8 cellular contexts compared by ENCODE assay signal in genomic region chr3:39146611-39147373, GRCh38. TPM values are rescaled to one million over a fixed set of nuclear protein-coding genes. Genes with fewer than 3 reads are reported as not detected.
DNase-seq lines count a peak whose midpoint lies in the region; ATAC-seq and TF ChIP-seq lines count a peak whose summit lies in the region.

No MANE protein-coding gene starts in this region.

- TF ChIP-seq CTCF in CD8-positive, alpha-beta T cell (IDR thresholded peaks at IDR 0.05), result no peak
- peak in 1 of 6 experiments; percentile 3 for TF ChIP-seq CTCF in adrenal gland (IDR thresholded peaks at IDR 0.05)

- H3K4me3 ChIP-seq in CD8-positive, alpha-beta T cell (ENCODE audit: low read depth, low read length), result peak overlapping the region; percentile 55
- peak overlapping the region in 1 of 4 donors; percentile 17 for H3K4me3 ChIP-seq in adrenal gland
- peak overlapping the region; percentile 55 for H3K4me3 ChIP-seq in skeletal muscle satellite cell (ENCODE audit: low read length)
- no peak overlapping the region for H3K4me3 ChIP-seq in HAP-1

- H3K9ac ChIP-seq in skeletal muscle satellite cell (ENCODE audit: low read depth, low read length), result peak overlapping the region; percentile 68

- peak overlapping the region; percentile 98 for H3K27ac Mint-ChIP-seq in CD8-positive, alpha-beta T cell

- in situ Hi-C loops in HAP-1 (cut with MboI; ENCODE audit: low sequenced_read_pairs), result no loop called here

- H3K9me3 ChIP-seq in CD8-positive, alpha-beta T cell (ENCODE audit: low read length), result no peaks in the 10 kb centered on the region
- H3K9me3 ChIP-seq in adrenal gland (replicated peaks in 1 of 3) (no peaks in the 10 kb centered on the region), skeletal muscle satellite cell (replicated peaks; ENCODE audit: low read length) (no peaks in the 10 kb centered on the region), HAP-1 (no peaks in the 10 kb centered on the region)

- POLR2A ChIA-PET in CD8-positive, alpha-beta T cell (lab: Charles Lee), result interaction anchor here (0.8 kb wide), 1 partner anchor 31 kb away, joined by 3 read pairs; no protein-coding TSS in a partner anchor

- H3K36me3 Mint-ChIP-seq in CD8-positive, alpha-beta T cell, result peaks cover 66% of the 10 kb centered on the region

- CTCF ChIA-PET in CD8-positive, alpha-beta T cell (lab: Charles Lee), result interaction anchor here (1.0 to 2.5 kb wide), 6 partner anchors 13 to 144 kb away, joined by 3 to 14 read pairs (median 4); no protein-coding TSS in a partner anchor

- ATAC-seq in CD8-positive, alpha-beta T cell, result peak; percentile 24
- ATAC-seq in HG02610 (IDR thresholded peaks at IDR 0.05; ENCODE audit: unreplicated experiment) (peak; percentile 24), SK-N-SH treated with all-trans-retinoic acid at 6 μM for 48 hours (peak; percentile 60), left ventricle myocardium superior (peak; percentile 56)

- no peaks in the 10 kb centered on the region for H3K27me3 ChIP-seq in CD8-positive, alpha-beta T cell (ENCODE audit: insufficient read depth, low read length)
- H3K27me3 ChIP-seq in adrenal gland (no peaks in the 10 kb centered on the region), skeletal muscle satellite cell (ENCODE audit: control insufficient read depth, insufficient read depth, low read length) (no peaks in the 10 kb centered on the region), HAP-1 (ENCODE audit: low read depth) (no peaks in the 10 kb centered on the region)

- no peak overlapping the region for H3K27ac ChIP-seq in CD8-positive, alpha-beta T cell (ENCODE audit: low read depth, low read length)
- peak overlapping the region; percentile 10 to 100 (median 80) for H3K27ac ChIP-seq in adrenal gland

- H3K4me3 Mint-ChIP-seq in CD8-positive, alpha-beta T cell, result peak overlapping the region; percentile 95

- WGBS in adrenal gland, 4 donors, result 6 to 23% (median 15%) methylated on average over 8 to 11 of the region's 11 CpGs

- TF ChIP-seq POLR2A in adrenal gland (IDR thresholded peaks at IDR 0.05), result peak; percentile 41 to 73

- H3K36me3 ChIP-seq in CD8-positive, alpha-beta T cell (ENCODE audit: insufficient read depth, low read length), result peaks cover 27% of the 10 kb centered on the region
- H3K36me3 ChIP-seq in adrenal gland (replicated peaks in 1 of 2), result peaks cover 0 to 46% of the 10 kb centered on the region in 2 donors
- H3K36me3 ChIP-seq in skeletal muscle satellite cell (ENCODE audit: insufficient read depth, low read length), result peaks cover 47% of the 10 kb centered on the region
- peaks cover 15% of the 10 kb centered on the region for H3K36me3 ChIP-seq in HAP-1 (replicated peaks)

- H3K9me3 Mint-ChIP-seq in CD8-positive, alpha-beta T cell, result no peaks in the 10 kb centered on the region

- peaks cover 65% of the 10 kb centered on the region for H3K4me1 Mint-ChIP-seq in CD8-positive, alpha-beta T cell (ENCODE audit: low read depth)

- peak overlapping the region; percentile 77 for H3K4me2 ChIP-seq in skeletal muscle satellite cell (ENCODE audit: low read length)

- DNase-seq in CD8-positive, alpha-beta T cell, result peak in 6 of 7 experiments; percentile 58 to 72 (median 66)
- DNase-seq in adrenal gland (peak; percentile 86 to 95 (median 94)), left ventricle myocardium superior (peak; percentile 79), HAP-1 (ENCODE audit: low spot score in 2 of 2) (no peak), NCI-H1417 (lab: John Stamatoyannopoulos, UW) (no peak)

- H3K27me3 Mint-ChIP-seq in CD8-positive, alpha-beta T cell (ENCODE audit: low read depth), result no peaks in the 10 kb centered on the region

- intact Hi-C loops in CD8-positive, alpha-beta T cell (cut with DNase I, micrococcal nuclease), result no loop called here
- intact Hi-C loops in adrenal gland (cut with DNase I), result loop anchor here in 1 of 2 donors (5.0 kb wide), 1 partner anchor 36 kb away; no protein-coding TSS in a partner anchor
- intact Hi-C loops in left ventricle myocardium superior (cut with micrococcal nuclease), result no loop called here

- H3K4me1 ChIP-seq in CD8-positive, alpha-beta T cell (ENCODE audit: insufficient read depth, low read length), result peaks cover 54% of the 10 kb centered on the region
- H3K4me1 ChIP-seq in adrenal gland (replicated peaks in 1 of 2), result peaks cover 66 to 79% of the 10 kb centered on the region in 2 donors
- peaks cover 64% of the 10 kb centered on the region for H3K4me1 ChIP-seq in skeletal muscle satellite cell (ENCODE audit: control insufficient read depth, insufficient read depth, low read length)
- peaks cover 15% of the 10 kb centered on the region for H3K4me1 ChIP-seq in HAP-1

TF ChIP-seq in SK-N-SH treated with all-trans-retinoic acid at 6 μM for 48 hours, 23 proteins besides CTCF, POLR2A, EP300 and RAD21 (continues in another document):
- TF ChIP-seq ZNF565 (CRISPR knock-in tag; conservative IDR thresholded peaks at IDR 0.05; ENCODE audit: low read depth), result no peak
- no peak for TF ChIP-seq PPARA (CRISPR knock-in tag; IDR thresholded peaks at IDR 0.05; ENCODE audit: borderline replicate concordance)
- TF ChIP-seq POU6F1 (CRISPR knock-in tag; IDR thresholded peaks at IDR 0.05; ENCODE audit: borderline replicate concordance, low read depth), result 0 out of 2 replicates have a peak, but pooled peaks have one; percentile 72
- no peak for TF ChIP-seq TOX (CRISPR knock-in tag; IDR thresholded peaks at IDR 0.05; ENCODE audit: borderline replicate concordance)
- no peak for TF ChIP-seq ESRRG (CRISPR knock-in tag; IDR thresholded peaks at IDR 0.05)
- no peak for TF ChIP-seq ZNF8 (CRISPR knock-in tag; IDR thresholded peaks at IDR 0.05)
- TF ChIP-seq RARB (CRISPR knock-in tag; IDR thresholded peaks at IDR 0.05), result 0 out of 2 replicates have a peak, but pooled peaks have one; percentile 73
- no peak for TF ChIP-seq ZNF70 (CRISPR knock-in tag; IDR thresholded peaks at IDR 0.05)
- TF ChIP-seq PATZ1 (CRISPR knock-in tag; IDR thresholded peaks at IDR 0.05; ENCODE audit: borderline replicate concordance), result peak; percentile 38; the same call in 1 of the 2 replicates
- 0 out of 2 replicates have a peak, but pooled peaks have one; percentile 19 for TF ChIP-seq GLIS3 (CRISPR knock-in tag; IDR thresholded peaks at IDR 0.05)
- no peak for TF ChIP-seq CREB5 (CRISPR knock-in tag; IDR thresholded peaks at IDR 0.05; ENCODE audit: low read depth)
- no peak for TF ChIP-seq ZFP30 (CRISPR knock-in tag; IDR thresholded peaks at IDR 0.05)

RNA-seq across cellular contexts. Expression of gene CSRNP1, which starts 6.6 kb away (rescaled TPM):
- total RNA-seq in CD8-positive, alpha-beta T cell, result 100 to 1,000 TPM; 535 TPM
- total RNA-seq in adrenal gland (10 to 100 TPM; 21.9 to 62.2 (median 30.1) TPM), left ventricle myocardium superior (11.2 TPM)
- 10 to 100 TPM in 2 of 3 donors, 1 to 10 TPM in 1; 9.9 to 32.7 (median 16.2) TPM for polyA plus RNA-seq in adrenal gland
- total RNA-seq in skeletal muscle satellite cell (2012; rRNA removed), result 2.3 and 6.3 TPM in 2 replicates

RNA-seq across cellular contexts. Expression of gene TTC21A, which starts 39.3 kb away (rescaled TPM):
- 1 to 10 TPM; 1.8 to 2.3 TPM for total RNA-seq in CD8-positive, alpha-beta T cell
- 10 to 100 TPM in 2 of 8 donors, 1 to 10 TPM in 6; 1.2 to 12.1 (median 5.8) TPM for total RNA-seq in adrenal gland
- polyA plus RNA-seq in adrenal gland, result 10 to 100 TPM in 2 of 3 donors, 1 to 10 TPM in 1; 1.7 to 35.7 (median 14.6) TPM
- 1.1 TPM for total RNA-seq in left ventricle myocardium superior
- total RNA-seq in skeletal muscle satellite cell (2012; rRNA removed), result 2.8 and 3.5 TPM in 2 replicates

RNA-seq across cellular contexts. Expression of gene GORASP1, which starts 39.4 kb away (rescaled TPM):
- 10 to 100 TPM; 13.9 to 20.2 TPM for total RNA-seq in CD8-positive, alpha-beta T cell
- total RNA-seq in adrenal gland, result 10 to 100 TPM; 24.3 to 66.2 (median 54.4) TPM
- 10 to 100 TPM; 30.5 to 49.1 (median 35.1) TPM for polyA plus RNA-seq in adrenal gland
- total RNA-seq in left ventricle myocardium superior, result 50.6 TPM
- 25.6 and 29.3 TPM in 2 replicates for total RNA-seq in skeletal muscle satellite cell (2012; rRNA removed)

RNA-seq across cellular contexts. Expression of gene XIRP1, which starts 45.6 kb away (rescaled TPM):
- total RNA-seq in CD8-positive, alpha-beta T cell, result not detected
- total RNA-seq in adrenal gland, result under 1 TPM in 3 of 8 donors, not detected in 5; 0.10 to 0.28 (median 0.13) TPM
- under 1 TPM in 2 of 3 donors, not detected in 1; 0.40 to 0.48 TPM for polyA plus RNA-seq in adrenal gland
- total RNA-seq in left ventricle myocardium superior, result 263 TPM
- 0.25 and 5.7 TPM in 2 replicates for total RNA-seq in skeletal muscle satellite cell (2012; rRNA removed)

Comparison
In these comparisons a context has a peak if more than half of its experiments do, and no peak if none do; other contexts are left out.
1. DNase-seq: peak in CD8-positive, alpha-beta T cell (6 of 7), adrenal gland (7 of 7) and left ventricle myocardium superior (single experiment); none in HAP-1 (0 of 2) and NCI-H1417 (0 of 3).
2. RNA of gene CSRNP1, which starts 6.6 kb away (total RNA-seq): 535 TPM in CD8-positive, alpha-beta T cell; 21.9 to 62.2 TPM in adrenal gland and 11.2 TPM in left ventricle myocardium superior (single experiment); every median in the first group is over 4 times any median in the second.
3. Peak in every context shown above with its lines, with median percentiles within 50 percentile points of each other: ATAC-seq.